In the genomic region with DNA sequence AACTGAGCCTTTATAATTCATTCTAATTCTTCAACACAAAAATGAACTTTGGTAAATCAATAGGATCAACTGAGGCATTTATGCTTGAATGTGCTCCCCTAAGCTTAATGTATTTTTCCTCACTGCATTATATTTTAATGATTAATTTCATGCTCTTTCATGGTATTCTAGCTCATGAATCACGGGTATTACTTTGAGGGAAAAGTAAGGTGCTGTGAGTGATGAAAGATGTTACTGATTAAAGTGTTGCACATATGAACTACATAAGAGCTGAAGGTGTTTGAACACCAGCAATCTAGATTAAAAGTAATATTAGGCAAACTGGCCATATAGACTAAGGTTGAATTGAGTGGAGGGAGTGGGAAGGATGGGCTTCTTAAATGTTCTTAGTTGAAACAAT, we compare ENCODE assay signal across 9 cellular contexts. TPM values are rescaled to one million over a fixed set of nuclear protein-coding genes. Genes with fewer than 3 reads are reported as not detected.
DNase-seq lines count a peak whose midpoint lies in the region; ATAC-seq and TF ChIP-seq lines count a peak whose summit lies in the region.
"Had no signal": no experiment of that assay in that cellular context is flagged by ENCODE, and none has a peak within 500 bp of the region (broad histone marks: within the 10 kb centered on the region; RNA-seq: fewer than 3 reads in every experiment).

No MANE protein-coding gene starts in this region.

- intact Hi-C loops in Right ventricle myocardium inferior (cut with DNase I): no loop called here

- no peaks in the 10 kb centered on the region for H3K9me3 ChIP-seq in right atrium auricular region
- H3K9me3 ChIP-seq in mononuclear cell (ENCODE audit: low read depth, low read length): no peaks in the 10 kb centered on the region

- H3K4me1 Mint-ChIP-seq in activated naive CD8-positive, alpha-beta T cell treated with anti-CD3 and anti-CD28 coated beads, Interleukin-2, amount 50 U/mL, for 24 hours: peaks cover 57% of the 10 kb centered on the region

- no peak for DNase-seq in right atrium auricular region (ENCODE audit: low spot score)
- no peak for DNase-seq in Right ventricle myocardium inferior (ENCODE audit: missing footprints)
- no peak for DNase-seq in activated naive CD8-positive, alpha-beta T cell treated with anti-CD3 and anti-CD28 coated beads, Interleukin-2, amount 50 U/mL, for 24 hours
- no peak for DNase-seq in globus pallidus (ENCODE audit: low spot score)
- no peak for DNase-seq in medulla oblongata (ENCODE audit: extremely low spot score)
- no peak for DNase-seq in hypothalamus (lab: John Stamatoyannopoulos, UW)
- DNase-seq: stimulated activated CD4-positive, alpha-beta T cell treated with anti-CD3 and anti-CD28 coated beads, Interleukin-2, amount 100 ng/mL, for 24 hours had no signal

- TF ChIP-seq CTCF in right atrium auricular region (IDR thresholded peaks at IDR 0.05): no peak

- H3K36me3 Mint-ChIP-seq in activated naive CD8-positive, alpha-beta T cell treated with anti-CD3 and anti-CD28 coated beads, Interleukin-2, amount 50 U/mL, for 24 hours (ENCODE audit: low read depth): no peaks in the 10 kb centered on the region

- ATAC-seq in Right ventricle myocardium inferior: no peak
- no peak for ATAC-seq in activated naive CD8-positive, alpha-beta T cell treated with anti-CD3 and anti-CD28 coated beads, Interleukin-2, amount 50 U/mL, for 24 hours
- ATAC-seq in GM19324 (IDR thresholded peaks at IDR 0.05; ENCODE audit: low FRiP score, unreplicated experiment): no peak

- H3K27me3 Mint-ChIP-seq in activated naive CD8-positive, alpha-beta T cell treated with anti-CD3 and anti-CD28 coated beads, Interleukin-2, amount 50 U/mL, for 24 hours: no peaks in the 10 kb centered on the region

- no peaks in the 10 kb centered on the region for H3K9me3 Mint-ChIP-seq in activated naive CD8-positive, alpha-beta T cell treated with anti-CD3 and anti-CD28 coated beads, Interleukin-2, amount 50 U/mL, for 24 hours

- H3K36me3 ChIP-seq in right atrium auricular region: no peaks in the 10 kb centered on the region

- no peaks in the 10 kb centered on the region for H3K27me3 ChIP-seq in right atrium auricular region
- no peaks in the 10 kb centered on the region for H3K27me3 ChIP-seq in mononuclear cell (ENCODE audit: insufficient read depth, low read length)

- peak overlapping the region; percentile 32 for H3K27ac Mint-ChIP-seq in activated naive CD8-positive, alpha-beta T cell treated with anti-CD3 and anti-CD28 coated beads, Interleukin-2, amount 50 U/mL, for 24 hours

- H3K4me3 Mint-ChIP-seq in activated naive CD8-positive, alpha-beta T cell treated with anti-CD3 and anti-CD28 coated beads, Interleukin-2, amount 50 U/mL, for 24 hours: peak overlapping the region; percentile 93

- H3K27ac ChIP-seq in right atrium auricular region: peak overlapping the region; percentile 92 to 94

- H3K4me1 ChIP-seq in right atrium auricular region (peaks cover 0 to 30% of the 10 kb centered on the region in 2 donors), mononuclear cell (ENCODE audit: insufficient read depth, low read length) (peaks cover 32% of the 10 kb centered on the region)

- H3K4me3 ChIP-seq in right atrium auricular region (peak overlapping the region; percentile 81 to 93), mononuclear cell (ENCODE audit: low read length) (peak overlapping the region; percentile 95)

RNA-seq across cellular contexts. Expression of a gene that starts 1.9 kb away (rescaled TPM):
- total RNA-seq in right atrium auricular region (10 to 100 TPM; 11.3 to 14.5 TPM), Right ventricle myocardium inferior (12.3 TPM), mononuclear cell (103 TPM)
